In the genomic region with DNA sequence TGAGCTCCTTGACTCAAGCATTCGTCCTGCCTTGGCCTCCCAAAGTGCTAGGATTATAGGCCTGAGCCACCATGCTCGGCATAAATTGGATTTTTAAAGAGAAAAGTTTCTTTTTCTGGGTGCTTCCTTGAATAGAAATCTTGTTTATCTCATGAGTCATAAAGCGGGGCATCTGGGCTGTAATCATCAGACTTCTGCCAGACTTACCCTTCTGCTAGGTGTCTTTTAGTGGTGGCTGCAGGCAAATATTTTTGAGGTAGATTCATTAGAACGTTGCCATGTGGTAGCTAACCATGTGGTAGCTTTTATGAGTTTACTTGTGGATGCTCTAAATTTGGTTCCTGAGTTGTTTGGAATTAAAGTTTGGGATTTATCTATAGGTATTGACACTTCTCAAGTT, we compare ENCODE assay signal across 1 cellular context.
TF ChIP-seq lines count a peak whose summit lies in the region.

No MANE protein-coding gene starts in this region.

TF ChIP-seq in SK-N-SH, 30 proteins besides CTCF, POLR2A, EP300 and RAD21:
- TF ChIP-seq CHD2 (IDR thresholded peaks at IDR 0.05; ENCODE audit: low read length, partially characterized antibody) (no peak), RCOR1 (IDR thresholded peaks at IDR 0.05; ENCODE audit: low read length) (no peak), MXI1 (IDR thresholded peaks at IDR 0.05; ENCODE audit: low read depth, low read length) (no peak), FOSL2 (IDR thresholded peaks at IDR 0.05; ENCODE audit: borderline replicate concordance, low read depth) (peak; percentile 88), TAF1 (IDR thresholded peaks at IDR 0.05; ENCODE audit: borderline replicate concordance, low read depth, low read length) (no peak), TCF12 (IDR thresholded peaks at IDR 0.05) (peak; percentile 88), FOXJ3 (CRISPR knock-in tag; IDR thresholded peaks at IDR 0.05) (no peak), GABPA (IDR thresholded peaks at IDR 0.05; ENCODE audit: low read depth) (no peak), JUND (IDR thresholded peaks at IDR 0.05) (peak; percentile 87), FOXM1 (IDR thresholded peaks at IDR 0.05; ENCODE audit: low read depth) (no peak), NFIC (IDR thresholded peaks at IDR 0.05; ENCODE audit: borderline replicate concordance) (peak; percentile 26; the same call in 1 of the 2 replicates), YY1 (IDR thresholded peaks at IDR 0.05; ENCODE audit: low read depth) (no peak), POLR2AphosphoS5 (IDR thresholded peaks at IDR 0.05; ENCODE audit: low read depth, low read length) (peak; percentile 52; the same call in 1 of the 2 replicates)
- TF ChIP-seq, protein P1, sequence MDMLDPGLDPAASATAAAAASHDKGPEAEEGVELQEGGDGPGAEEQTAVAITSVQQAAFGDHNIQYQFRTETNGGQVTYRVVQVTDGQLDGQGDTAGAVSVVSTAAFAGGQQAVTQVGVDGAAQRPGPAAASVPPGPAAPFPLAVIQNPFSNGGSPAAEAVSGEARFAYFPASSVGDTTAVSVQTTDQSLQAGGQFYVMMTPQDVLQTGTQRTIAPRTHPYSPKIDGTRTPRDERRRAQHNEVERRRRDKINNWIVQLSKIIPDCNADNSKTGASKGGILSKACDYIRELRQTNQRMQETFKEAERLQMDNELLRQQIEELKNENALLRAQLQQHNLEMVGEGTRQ (IDR thresholded peaks at IDR 0.05; ENCODE audit: borderline replicate concordance, low read depth, low read length): no peak
- TF ChIP-seq, protein P2, sequence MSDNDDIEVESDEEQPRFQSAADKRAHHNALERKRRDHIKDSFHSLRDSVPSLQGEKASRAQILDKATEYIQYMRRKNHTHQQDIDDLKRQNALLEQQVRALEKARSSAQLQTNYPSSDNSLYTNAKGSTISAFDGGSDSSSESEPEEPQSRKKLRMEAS (IDR thresholded peaks at IDR 0.05; ENCODE audit: low read depth): peak; percentile 86
- TF ChIP-seq, protein P3, sequence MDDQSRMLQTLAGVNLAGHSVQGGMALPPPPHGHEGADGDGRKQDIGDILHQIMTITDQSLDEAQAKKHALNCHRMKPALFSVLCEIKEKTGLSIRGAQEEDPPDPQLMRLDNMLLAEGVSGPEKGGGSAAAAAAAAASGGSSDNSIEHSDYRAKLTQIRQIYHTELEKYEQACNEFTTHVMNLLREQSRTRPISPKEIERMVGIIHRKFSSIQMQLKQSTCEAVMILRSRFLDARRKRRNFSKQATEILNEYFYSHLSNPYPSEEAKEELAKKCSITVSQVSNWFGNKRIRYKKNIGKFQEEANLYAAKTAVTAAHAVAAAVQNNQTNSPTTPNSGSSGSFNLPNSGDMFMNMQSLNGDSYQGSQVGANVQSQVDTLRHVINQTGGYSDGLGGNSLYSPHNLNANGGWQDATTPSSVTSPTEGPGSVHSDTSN (IDR thresholded peaks at IDR 0.05): peak; percentile 31; the same call in 1 of the 2 replicates
TF ChIP-seq in SK-N-SH: peak in this region for 7.
